In the genomic region with DNA sequence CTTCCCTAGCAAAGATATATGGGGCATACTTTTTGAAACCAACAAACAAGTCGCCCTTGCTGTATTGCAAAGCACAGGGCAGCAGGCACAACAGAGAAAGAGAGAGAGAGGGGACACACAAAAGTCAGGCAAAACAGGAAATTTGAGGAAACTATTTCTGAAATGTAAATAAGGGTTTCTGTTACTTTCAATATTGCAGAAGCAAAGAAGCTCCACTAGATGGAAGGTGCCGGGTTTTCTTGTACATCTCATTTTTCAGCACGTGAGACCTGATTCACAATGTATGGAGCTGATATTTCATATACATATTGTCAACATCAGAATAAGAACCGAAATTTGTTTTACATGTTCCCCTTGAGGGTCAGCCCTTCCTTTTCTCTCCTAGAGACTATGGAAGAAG, we compare ENCODE assay signal across 11 cellular contexts.
DNase-seq lines count a peak whose midpoint lies in the region; ATAC-seq and TF ChIP-seq lines count a peak whose summit lies in the region.
"Had no signal": no experiment of that assay in that cellular context is flagged by ENCODE, and none has a peak within 500 bp of the region (broad histone marks: within the 10 kb centered on the region; RNA-seq: fewer than 3 reads in every experiment).

No MANE protein-coding gene starts in this region.

- H2AFZ ChIP-seq in fibroblast of lung (ENCODE audit: low read length), result peak overlapping the region; percentile 69

- peak overlapping the region; percentile 97 for H3K27ac Mint-ChIP-seq in stimulated activated naive CD8-positive, alpha-beta T cell treated with anti-CD3 and anti-CD28 coated beads, Interleukin-15, Interleukin-2, amounts not matched to agents 100 ng/mL and 50 ng/mL, for 24 hours

- peaks cover 95% of the 10 kb centered on the region for H3K4me1 Mint-ChIP-seq in stimulated activated naive CD8-positive, alpha-beta T cell treated with anti-CD3 and anti-CD28 coated beads, Interleukin-15, Interleukin-2, amounts not matched to agents 100 ng/mL and 50 ng/mL, for 24 hours (ENCODE audit: low read depth)

- no peaks in the 10 kb centered on the region for H4K20me1 ChIP-seq in fibroblast of lung (ENCODE audit: control insufficient read depth, extremely low read depth, insufficient read depth, low read length)

- H3K27ac ChIP-seq in Peyer's patch, result peak overlapping the region in 3 of 4 donors; percentile 20 to 68 (median 59)
- no peak overlapping the region for H3K27ac ChIP-seq in fibroblast of lung (ENCODE audit: insufficient read depth, low read length)
- H3K27ac ChIP-seq: coronary artery, thyroid gland had no signal

- H3K9me3 Mint-ChIP-seq in stimulated activated naive CD8-positive, alpha-beta T cell treated with anti-CD3 and anti-CD28 coated beads, Interleukin-15, Interleukin-2, amounts not matched to agents 100 ng/mL and 50 ng/mL, for 24 hours, result no peaks in the 10 kb centered on the region

- H3K27me3 Mint-ChIP-seq in stimulated activated naive CD8-positive, alpha-beta T cell treated with anti-CD3 and anti-CD28 coated beads, Interleukin-15, Interleukin-2, amounts not matched to agents 100 ng/mL and 50 ng/mL, for 24 hours, result no peaks in the 10 kb centered on the region

- DNase-seq in stimulated activated naive CD8-positive, alpha-beta T cell treated with anti-CD3 and anti-CD28 coated beads, Interleukin-15, Interleukin-2, amounts not matched to agents 100 U/mL and 50 U/mL, for 24 hours, result no peak
- DNase-seq in Peyer's patch (no peak), fibroblast of lung (ENCODE audit: low read depth in 2 of 2) (peak in 1 of 2 donors; percentile 32), AG20443 (ENCODE audit: low spot score) (no peak), NCI-H69 (lab: John Stamatoyannopoulos, UW) (no peak), glomerular visceral epithelial cell (ENCODE audit: extremely low spot score) (no peak)
- DNase-seq: NCI-H1694 treated with DMSO at 0.1 percent for 48 hours, thyroid gland had no signal

- H3K4me1 ChIP-seq in Peyer's patch (peaks cover 0 to 5% (median 3%) of the 10 kb centered on the region in 4 donors), fibroblast of lung (ENCODE audit: control insufficient read depth, extremely low read depth, insufficient read depth, low read length) (peaks cover 2% of the 10 kb centered on the region)

- H3K79me2 ChIP-seq in fibroblast of lung (ENCODE audit: control insufficient read depth, insufficient read depth, low read length), result no peaks in the 10 kb centered on the region

- H3K9me3 ChIP-seq in Peyer's patch (no peaks in the 10 kb centered on the region), fibroblast of lung (ENCODE audit: control insufficient read depth, insufficient read depth, low read depth, low read length) (no peaks in the 10 kb centered on the region)
- H3K9me3 ChIP-seq: thyroid gland had no signal

- no peaks in the 10 kb centered on the region for H3K36me3 ChIP-seq in Peyer's patch
- H3K36me3 ChIP-seq in fibroblast of lung (ENCODE audit: control insufficient read depth, insufficient read depth, low read length), result no peaks in the 10 kb centered on the region
- H3K36me3 ChIP-seq: thyroid gland had no signal

- TF ChIP-seq POLR2A in Peyer's patch (IDR thresholded peaks at IDR 0.05), result no peak

- peak overlapping the region; percentile 89 for H3K4me2 ChIP-seq in fibroblast of lung (ENCODE audit: extremely low read depth, insufficient read depth, low read length)

- peak in 4 of 6 experiments; percentile 12 to 17 (median 14) for TF ChIP-seq CTCF in Peyer's patch (IDR thresholded peaks at IDR 0.05)
- peak; percentile 13 to 37 for TF ChIP-seq CTCF in fibroblast of lung (conservative IDR thresholded peaks at IDR 0.05 in 1 of 2, IDR thresholded peaks at IDR 0.05 in 1 of 2; ENCODE audit: low read depth in 1 of 2, low read length in 2 of 2)

- H3K9ac ChIP-seq in fibroblast of lung (ENCODE audit: insufficient read depth, low read length), result no peak overlapping the region

- ATAC-seq in stimulated activated naive CD8-positive, alpha-beta T cell treated with anti-CD3 and anti-CD28 coated beads, Interleukin-15, Interleukin-2, amounts not matched to agents 100 U/mL and 50 U/mL, for 24 hours, result no peak
- no peak for ATAC-seq in HG03039 (IDR thresholded peaks at IDR 0.05; ENCODE audit: unreplicated experiment)

- H3K4me3 ChIP-seq in Peyer's patch, result no peak overlapping the region
- peak overlapping the region in 3 of 4 experiments; percentile 19 to 21 (median 20) for H3K4me3 ChIP-seq in fibroblast of lung (replicated peaks in 1 of 4; ENCODE audit: control extremely low read depth in 1 of 4, insufficient read depth in 1 of 4, low read depth in 3 of 4, low read length in 4 of 4)
- H3K4me3 ChIP-seq: coronary artery, thyroid gland had no signal

- peak overlapping the region; percentile 83 for H3K4me3 Mint-ChIP-seq in stimulated activated naive CD8-positive, alpha-beta T cell treated with anti-CD3 and anti-CD28 coated beads, Interleukin-15, Interleukin-2, amounts not matched to agents 100 ng/mL and 50 ng/mL, for 24 hours

- H3K27me3 ChIP-seq in Peyer's patch, result no peaks in the 10 kb centered on the region
- no peaks in the 10 kb centered on the region for H3K27me3 ChIP-seq in fibroblast of lung (ENCODE audit: control insufficient read depth, insufficient read depth, low read length)
- H3K27me3 ChIP-seq: thyroid gland had no signal

- H3K36me3 Mint-ChIP-seq in stimulated activated naive CD8-positive, alpha-beta T cell treated with anti-CD3 and anti-CD28 coated beads, Interleukin-15, Interleukin-2, amounts not matched to agents 100 ng/mL and 50 ng/mL, for 24 hours (ENCODE audit: low read depth), result peaks cover 2% of the 10 kb centered on the region

Comparison
In these comparisons a context has a peak if more than half of its experiments do, and no peak if none do; other contexts are left out.
1. H3K4me3 ChIP-seq: peak in fibroblast of lung (3 of 4); none in Peyer's patch (0 of 4).